ENCODE assay signal across 22 cellular contexts in genomic region chr17:43787728-43788127, GRCh38. TPM values are rescaled to one million over a fixed set of nuclear protein-coding genes. Genes with fewer than 3 reads are reported as not detected.
DNase-seq lines count a peak whose midpoint lies in the region; FAIRE-seq and TF ChIP-seq lines count a peak whose summit lies in the region.
"Had no signal": no experiment of that assay in that cellular context is flagged by ENCODE, and none has a peak within 500 bp of the region (broad histone marks: within the 10 kb centered on the region; RNA-seq: fewer than 3 reads in every experiment).

No MANE protein-coding gene starts in this region.

- no peak overlapping the region for H2BK12ac ChIP-seq in trophoblast cell (ENCODE audit: low read length)

- H3K27me3 Mint-ChIP-seq in CD14-positive monocyte (ENCODE audit: low read depth in 3 of 3) = peaks cover 0 to 6% (median 4%) of the 10 kb centered on the region in 3 donors

- TF ChIP-seq CTCF in CD14-positive monocyte (IDR thresholded peaks at IDR 0.05) (no peak), bronchial epithelial cell (IDR thresholded peaks at IDR 0.05; ENCODE audit: insufficient read depth, low read length, severe bottlenecking) (no peak)

- H3K9me2 ChIP-seq in Karpas-422 (replicated peaks; ENCODE audit: insufficient read depth, low read length) = no peaks in the 10 kb centered on the region

- no peak overlapping the region for H2BK120ac ChIP-seq in trophoblast cell (ENCODE audit: insufficient read depth, low read length, poor library complexity)

- H3K4me3 ChIP-seq in Karpas-422 (ENCODE audit: low read length) (no peak overlapping the region), bronchial epithelial cell (ENCODE audit: low read depth, low read length) (no peak overlapping the region), trophoblast cell (ENCODE audit: low read depth, low read length) (no peak overlapping the region)
- H3K4me3 ChIP-seq: A549 had no signal

- no peak overlapping the region for H4K91ac ChIP-seq in trophoblast cell (ENCODE audit: low read depth, low read length)

- no peaks in the 10 kb centered on the region for H3K79me2 ChIP-seq in Karpas-422 (ENCODE audit: low read length)
- no peaks in the 10 kb centered on the region for H3K79me2 ChIP-seq in trophoblast cell (ENCODE audit: control insufficient read depth, insufficient read depth, low read length, poor library complexity)

- H3K36me3 Mint-ChIP-seq in CD14-positive monocyte = no peaks in the 10 kb centered on the region

- H3K27ac ChIP-seq in Karpas-422 (ENCODE audit: low read length) (no peak overlapping the region), trophoblast cell (ENCODE audit: low read depth, low read length) (no peak overlapping the region)
- H3K27ac ChIP-seq: A549, C4-2B, HL-60 had no signal

- H3K27me3 ChIP-seq in Karpas-422 (ENCODE audit: low read length) (no peaks in the 10 kb centered on the region), bronchial epithelial cell (ENCODE audit: control insufficient read depth, insufficient read depth, low read length) (no peaks in the 10 kb centered on the region), trophoblast cell (ENCODE audit: insufficient read depth, low read length) (no peaks in the 10 kb centered on the region)

- H3K79me1 ChIP-seq in trophoblast cell (ENCODE audit: low read length) = no peaks in the 10 kb centered on the region

- no CpG with 5 or more reads among the region's 2 CpGs for WGBS in trophoblast cell (ENCODE audit: extremely low coverage, insufficient coverage, insufficient read length)

- no peaks in the 10 kb centered on the region for H3K9me3 Mint-ChIP-seq in CD14-positive monocyte

- H3K4me2 ChIP-seq in Karpas-422 (ENCODE audit: low read depth, low read length, poor library complexity, severe bottlenecking) (peak overlapping the region; percentile 25), trophoblast cell (ENCODE audit: low read length) (no peak overlapping the region)
- H3K4me2 ChIP-seq: A549 had no signal

- H2AFZ ChIP-seq in Karpas-422 (ENCODE audit: low read length) (0 out of 2 replicates have a peak overlapping the region, but pooled peaks have one; percentile 42), trophoblast cell (ENCODE audit: insufficient read depth, low read length, poor library complexity) (no peak overlapping the region)

- intact Hi-C loops in CD14-positive monocyte (cut with micrococcal nuclease) = no loop called here

- H3K4ac ChIP-seq in trophoblast cell (ENCODE audit: low read depth, low read length) = no peak overlapping the region

- H4K8ac ChIP-seq in trophoblast cell (ENCODE audit: low read depth, low read length) = no peak overlapping the region

- H4K12ac ChIP-seq in trophoblast cell (ENCODE audit: low read depth, low read length) = no peak overlapping the region

- H3K36me3 ChIP-seq in Karpas-422 (ENCODE audit: insufficient read depth, low read length) = no peaks in the 10 kb centered on the region
- H3K36me3 ChIP-seq in bronchial epithelial cell (ENCODE audit: control insufficient read depth, insufficient read depth, low read length) = no peaks in the 10 kb centered on the region
- H3K36me3 ChIP-seq in trophoblast cell (ENCODE audit: control insufficient read depth in 1 of 2, insufficient read depth in 2 of 2, low read length in 2 of 2) = no peaks in the 10 kb centered on the region

- H3K9me3 ChIP-seq in Karpas-422 (ENCODE audit: low read length) (no peaks in the 10 kb centered on the region), trophoblast cell (ENCODE audit: insufficient read depth, low read depth, low read length) (no peaks in the 10 kb centered on the region)

- peak overlapping the region in 1 of 2 donors; percentile 33 for H3K4me3 Mint-ChIP-seq in CD14-positive monocyte

- H3K9ac ChIP-seq in Karpas-422 (ENCODE audit: low read length) (no peak overlapping the region), trophoblast cell (ENCODE audit: low read length) (no peak overlapping the region)

- H3K14ac ChIP-seq in trophoblast cell (ENCODE audit: low read length) = no peak overlapping the region

- peaks cover 13% of the 10 kb centered on the region for H3K4me1 ChIP-seq in Karpas-422 (ENCODE audit: low read length)
- H3K4me1 ChIP-seq in trophoblast cell (ENCODE audit: control insufficient read depth in 1 of 2, insufficient read depth in 2 of 2, low read length in 2 of 2) = no peaks in the 10 kb centered on the region
- H3K4me1 ChIP-seq: A549 had no signal

- H3K4me1 Mint-ChIP-seq in CD14-positive monocyte = peaks cover 40% of the 10 kb centered on the region

- no peak overlapping the region for H2BK5ac ChIP-seq in trophoblast cell (ENCODE audit: low read depth, low read length, poor library complexity)

- H4K20me1 ChIP-seq in Karpas-422 (ENCODE audit: insufficient read depth, low read depth, low read length) = no peaks in the 10 kb centered on the region

- H2AK5ac ChIP-seq in trophoblast cell (ENCODE audit: low read length) = no peak overlapping the region

- no peak overlapping the region for H3K18ac ChIP-seq in trophoblast cell (ENCODE audit: low read length)

- H3K23ac ChIP-seq in trophoblast cell (ENCODE audit: low read length) = no peak overlapping the region

- FAIRE-seq in bronchial epithelial cell (lab: Jason Lieb, UNC) = no peak
- no peak for FAIRE-seq in HTR-8/SVneo (lab: Jason Lieb, UNC)
- FAIRE-seq: A549, G401.6, RCC 7860 had no signal

- DNase-seq in CD14-positive monocyte (ENCODE audit: low spot score) = no peak
- peak; percentile 75 for DNase-seq in Karpas-422
- peak; percentile 49 for DNase-seq in NOMO-1 treated with dmso at 0.1 percent for 144 hours (lab: John Stamatoyannopoulos, UW; ENCODE audit: unreplicated experiment)
- peak; percentile 17 for DNase-seq in bronchial epithelial cell (ENCODE audit: low read depth)
- DNase-seq in trophoblast cell = no peak
- DNase-seq in HTR-8/SVneo (ENCODE audit: insufficient read length, low spot score) = no peak
- no peak for DNase-seq in SHP77 (lab: John Stamatoyannopoulos, UW)
- DNase-seq in stimulated activated CD4-positive, alpha-beta T cell treated with anti-CD3 and anti-CD28 coated beads, Interleukin-15, amount 100 ng/mL, for 24 hours = no peak
- DNase-seq: IMR-90, Kasumi-1, MM.1S, NCI-H1417, NCI-H187 had no signal

- peak overlapping the region; percentile 67 to 88 (median 70) for H3K27ac Mint-ChIP-seq in CD14-positive monocyte

RNA-seq across cellular contexts. Expression of gene CFAP97D1, which starts 7.5 kb away (rescaled TPM):
- not detected for polyA plus RNA-seq in CD14-positive monocyte
- total RNA-seq in Karpas-422 (2014; rRNA removed; shearing (Covaris generic); ENCODE audit: low replicate concordance) = 1.1 TPM in 1 of 2 replicates, not detected in the other
- total RNA-seq in bronchial epithelial cell = not detected in 2 replicates
- 0.03 and 0.05 TPM in 2 replicates for polyA plus RNA-seq in trophoblast cell (2013)
- total RNA-seq: H4, OCI-LY7, Right ventricle myocardium inferior had no signal
- polyA plus RNA-seq: A549, IMR-90 had no signal

RNA-seq across cellular contexts. Expression of gene DUSP3, which starts 9.0 kb away (rescaled TPM):
- polyA plus RNA-seq in CD14-positive monocyte = 10 to 100 TPM; 58.9 to 78.5 TPM
- 7.9 and 9.5 TPM in 2 replicates for total RNA-seq in Karpas-422 (2014; rRNA removed; shearing (Covaris generic); ENCODE audit: low replicate concordance)
- 36.9 and 37.8 TPM in 2 replicates for total RNA-seq in bronchial epithelial cell
- polyA plus RNA-seq in trophoblast cell (2013) = 62.1 and 62.7 TPM in 2 replicates

RNA-seq across cellular contexts. Expression of gene SOST, which starts 29.1 kb away (rescaled TPM):
- polyA plus RNA-seq in CD14-positive monocyte = not detected
- not detected in 2 replicates for total RNA-seq in Karpas-422 (2014; rRNA removed; shearing (Covaris generic); ENCODE audit: low replicate concordance)
- total RNA-seq in bronchial epithelial cell = not detected in 2 replicates
- polyA plus RNA-seq in trophoblast cell (2013) = 0.07 TPM in 2 replicates
- total RNA-seq: HT1080, IMR-90, OCI-LY7, Right ventricle myocardium inferior had no signal
- polyA plus RNA-seq: IMR-90 had no signal

RNA-seq across cellular contexts. Expression of gene MPP3, which starts 45.2 kb away (rescaled TPM):
- not detected for polyA plus RNA-seq in CD14-positive monocyte
- total RNA-seq in Karpas-422 (2014; rRNA removed; shearing (Covaris generic); ENCODE audit: low replicate concordance) = not detected in 2 replicates
- total RNA-seq in bronchial epithelial cell = 7.2 and 9.7 TPM in 2 replicates
- 0.76 and 0.86 TPM in 2 replicates for polyA plus RNA-seq in trophoblast cell (2013)
- total RNA-seq: OCI-LY7 had no signal

RNA-seq across cellular contexts. Expression of gene CD300LG, which starts 59.2 kb away (rescaled TPM):
- not detected for polyA plus RNA-seq in CD14-positive monocyte
- total RNA-seq in Karpas-422 (2014; rRNA removed; shearing (Covaris generic); ENCODE audit: low replicate concordance) = not detected in 2 replicates
- total RNA-seq in bronchial epithelial cell = not detected in 2 replicates
- polyA plus RNA-seq in trophoblast cell (2013) = not detected in 2 replicates
- total RNA-seq: H4, HT1080, IMR-90, OCI-LY7 had no signal
- polyA plus RNA-seq: A549, IMR-90 had no signal

Comparison
In these comparisons a context has a peak if more than half of its experiments do, and no peak if none do; other contexts are left out.
1. DNase-seq: peak in Karpas-422 (single experiment), NOMO-1 treated with dmso at 0.1 percent for 144 hours (single experiment) and bronchial epithelial cell (single experiment); none in CD14-positive monocyte (single experiment), trophoblast cell (0 of 2), HTR-8/SVneo (single experiment), SHP77 (0 of 2) and stimulated activated CD4-positive, alpha-beta T cell treated with anti-CD3 and anti-CD28 coated beads, Interleukin-15, amount 100 ng/mL, for 24 hours (single experiment).